In the genomic region with DNA sequence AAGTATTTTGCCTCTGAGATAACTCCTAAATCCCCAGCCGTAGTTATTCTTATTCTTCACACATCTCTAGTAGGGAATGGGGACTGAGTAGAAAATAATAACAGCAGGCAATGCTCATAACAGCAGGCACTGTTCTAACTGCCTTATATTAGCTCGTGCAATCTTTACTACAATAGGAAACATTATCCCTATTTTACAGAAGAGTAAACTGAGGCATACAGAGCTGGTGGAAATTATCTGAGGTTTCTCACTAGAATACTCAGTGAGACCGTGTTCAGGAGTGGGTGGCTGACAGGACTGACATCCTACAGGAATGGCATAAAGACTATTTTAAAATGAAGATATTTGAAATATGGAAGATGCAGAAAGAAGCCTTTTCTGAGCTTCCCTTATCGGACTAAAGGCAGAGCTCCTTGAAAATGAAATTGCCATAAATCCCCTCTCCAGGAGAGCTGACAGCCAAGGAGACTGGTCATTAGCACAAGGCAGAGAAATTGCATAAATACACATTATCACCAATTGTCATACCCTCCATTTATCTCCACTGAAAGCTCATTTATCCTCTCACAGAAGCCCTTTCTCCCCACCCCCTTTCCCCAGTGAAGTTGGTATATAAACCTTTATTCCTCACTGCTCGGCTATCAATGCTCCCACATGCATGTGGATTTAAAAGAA, we compare ENCODE assay signal across 1 cellular context.
TF ChIP-seq lines count a peak whose summit lies in the region.

No MANE protein-coding gene starts in this region.

TF ChIP-seq in K562, 482 proteins besides CTCF, POLR2A, EP300 and RAD21 (continued from another document and continues in another):
- TF ChIP-seq, protein P1, sequence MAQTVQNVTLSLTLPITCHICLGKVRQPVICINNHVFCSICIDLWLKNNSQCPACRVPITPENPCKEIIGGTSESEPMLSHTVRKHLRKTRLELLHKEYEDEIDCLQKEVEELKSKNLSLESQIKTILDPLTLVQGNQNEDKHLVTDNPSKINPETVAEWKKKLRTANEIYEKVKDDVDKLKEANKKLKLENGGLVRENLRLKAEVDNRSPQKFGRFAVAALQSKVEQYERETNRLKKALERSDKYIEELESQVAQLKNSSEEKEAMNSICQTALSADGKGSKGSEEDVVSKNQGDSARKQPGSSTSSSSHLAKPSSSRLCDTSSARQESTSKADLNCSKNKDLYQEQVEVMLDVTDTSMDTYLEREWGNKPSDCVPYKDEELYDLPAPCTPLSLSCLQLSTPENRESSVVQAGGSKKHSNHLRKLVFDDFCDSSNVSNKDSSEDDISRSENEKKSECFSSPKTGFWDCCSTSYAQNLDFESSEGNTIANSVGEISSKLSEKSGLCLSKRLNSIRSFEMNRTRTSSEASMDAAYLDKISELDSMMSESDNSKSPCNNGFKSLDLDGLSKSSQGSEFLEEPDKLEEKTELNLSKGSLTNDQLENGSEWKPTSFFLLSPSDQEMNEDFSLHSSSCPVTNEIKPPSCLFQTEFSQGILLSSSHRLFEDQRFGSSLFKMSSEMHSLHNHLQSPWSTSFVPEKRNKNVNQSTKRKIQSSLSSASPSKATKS (CRISPR knock-in tag; IDR thresholded peaks at IDR 0.05), result no peak
- TF ChIP-seq PRPF4 (IDR thresholded peaks at IDR 0.05; ENCODE audit: insufficient read depth, low read depth, low read length, poor library complexity, severe bottlenecking), result no peak
- peak; percentile 55; the same call in 1 of the 2 replicates for TF ChIP-seq STAT5A (IDR thresholded peaks at IDR 0.05; ENCODE audit: borderline replicate concordance, low read length)
- TF ChIP-seq TSC22D4 (tag; IDR thresholded peaks at IDR 0.05), result no peak
- no peak for TF ChIP-seq HDAC8 (tag; IDR thresholded peaks at IDR 0.05)
- peak; percentile 73 for TF ChIP-seq MTA2 (IDR thresholded peaks at IDR 0.05; ENCODE audit: low read depth)
- peak; percentile 46 to 76; a peak in 2 of 4 replicates for TF ChIP-seq TBL1XR1 (IDR thresholded peaks at IDR 0.05; ENCODE audit: low read length in 2 of 2)
- TF ChIP-seq, protein P2, sequence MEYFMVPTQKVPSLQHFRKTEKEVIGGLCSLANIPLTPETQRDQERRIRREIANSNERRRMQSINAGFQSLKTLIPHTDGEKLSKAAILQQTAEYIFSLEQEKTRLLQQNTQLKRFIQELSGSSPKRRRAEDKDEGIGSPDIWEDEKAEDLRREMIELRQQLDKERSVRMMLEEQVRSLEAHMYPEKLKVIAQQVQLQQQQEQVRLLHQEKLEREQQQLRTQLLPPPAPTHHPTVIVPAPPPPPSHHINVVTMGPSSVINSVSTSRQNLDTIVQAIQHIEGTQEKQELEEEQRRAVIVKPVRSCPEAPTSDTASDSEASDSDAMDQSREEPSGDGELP (CRISPR knock-in tag; IDR thresholded peaks at IDR 0.05; ENCODE audit: borderline replicate concordance), result no peak
- no peak for TF ChIP-seq KLF6 (CRISPR knock-in tag; IDR thresholded peaks at IDR 0.05; ENCODE audit: borderline replicate concordance)
- no peak for TF ChIP-seq MEF2D (tag; conservative IDR thresholded peaks at IDR 0.05; ENCODE audit: low read depth)
- TF ChIP-seq RBM25 (IDR thresholded peaks at IDR 0.05; ENCODE audit: low read depth, low read length, severe bottlenecking), result peak; percentile 88
- TF ChIP-seq, protein P3, sequence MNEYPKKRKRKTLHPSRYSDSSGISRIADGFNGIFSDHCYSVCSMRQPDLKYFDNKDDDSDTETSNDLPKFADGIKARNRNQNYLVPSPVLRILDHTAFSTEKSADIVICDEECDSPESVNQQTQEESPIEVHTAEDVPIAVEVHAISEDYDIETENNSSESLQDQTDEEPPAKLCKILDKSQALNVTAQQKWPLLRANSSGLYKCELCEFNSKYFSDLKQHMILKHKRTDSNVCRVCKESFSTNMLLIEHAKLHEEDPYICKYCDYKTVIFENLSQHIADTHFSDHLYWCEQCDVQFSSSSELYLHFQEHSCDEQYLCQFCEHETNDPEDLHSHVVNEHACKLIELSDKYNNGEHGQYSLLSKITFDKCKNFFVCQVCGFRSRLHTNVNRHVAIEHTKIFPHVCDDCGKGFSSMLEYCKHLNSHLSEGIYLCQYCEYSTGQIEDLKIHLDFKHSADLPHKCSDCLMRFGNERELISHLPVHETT (CRISPR knock-in tag; conservative IDR thresholded peaks at IDR 0.05 in 1 of 2, IDR thresholded peaks at IDR 0.05 in 1 of 2), result 0 out of 4 replicates have a peak, but pooled peaks of 1 of the 2 experiments have one; percentile 2
- peak; percentile 99 for TF ChIP-seq MEIS2 (IDR thresholded peaks at IDR 0.05; ENCODE audit: partially characterized antibody)
- TF ChIP-seq JUND (IDR thresholded peaks at IDR 0.05; ENCODE audit: borderline replicate concordance, low read depth, low read length), result peak; percentile 56; the same call in 1 of the 2 replicates
- no peak for TF ChIP-seq JUND (tag; IDR thresholded peaks at IDR 0.05; ENCODE audit: borderline replicate concordance, low read depth, low read length)
- peak; percentile 91 for TF ChIP-seq HDAC2 (IDR thresholded peaks at IDR 0.05)
- TF ChIP-seq HDGF (IDR thresholded peaks at IDR 0.05), result peak; percentile 80; the same call in 1 of the 2 replicates
- TF ChIP-seq, protein P4, sequence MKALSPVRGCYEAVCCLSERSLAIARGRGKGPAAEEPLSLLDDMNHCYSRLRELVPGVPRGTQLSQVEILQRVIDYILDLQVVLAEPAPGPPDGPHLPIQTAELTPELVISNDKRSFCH (CRISPR knock-in tag; IDR thresholded peaks at IDR 0.05), result no peak
- TF ChIP-seq, protein P4 (tag; IDR thresholded peaks at IDR 0.05), result peak; percentile 71
- peak; percentile 49 for TF ChIP-seq GATA2 (CRISPR knock-in tag; IDR thresholded peaks at IDR 0.05)
- TF ChIP-seq, protein P5, sequence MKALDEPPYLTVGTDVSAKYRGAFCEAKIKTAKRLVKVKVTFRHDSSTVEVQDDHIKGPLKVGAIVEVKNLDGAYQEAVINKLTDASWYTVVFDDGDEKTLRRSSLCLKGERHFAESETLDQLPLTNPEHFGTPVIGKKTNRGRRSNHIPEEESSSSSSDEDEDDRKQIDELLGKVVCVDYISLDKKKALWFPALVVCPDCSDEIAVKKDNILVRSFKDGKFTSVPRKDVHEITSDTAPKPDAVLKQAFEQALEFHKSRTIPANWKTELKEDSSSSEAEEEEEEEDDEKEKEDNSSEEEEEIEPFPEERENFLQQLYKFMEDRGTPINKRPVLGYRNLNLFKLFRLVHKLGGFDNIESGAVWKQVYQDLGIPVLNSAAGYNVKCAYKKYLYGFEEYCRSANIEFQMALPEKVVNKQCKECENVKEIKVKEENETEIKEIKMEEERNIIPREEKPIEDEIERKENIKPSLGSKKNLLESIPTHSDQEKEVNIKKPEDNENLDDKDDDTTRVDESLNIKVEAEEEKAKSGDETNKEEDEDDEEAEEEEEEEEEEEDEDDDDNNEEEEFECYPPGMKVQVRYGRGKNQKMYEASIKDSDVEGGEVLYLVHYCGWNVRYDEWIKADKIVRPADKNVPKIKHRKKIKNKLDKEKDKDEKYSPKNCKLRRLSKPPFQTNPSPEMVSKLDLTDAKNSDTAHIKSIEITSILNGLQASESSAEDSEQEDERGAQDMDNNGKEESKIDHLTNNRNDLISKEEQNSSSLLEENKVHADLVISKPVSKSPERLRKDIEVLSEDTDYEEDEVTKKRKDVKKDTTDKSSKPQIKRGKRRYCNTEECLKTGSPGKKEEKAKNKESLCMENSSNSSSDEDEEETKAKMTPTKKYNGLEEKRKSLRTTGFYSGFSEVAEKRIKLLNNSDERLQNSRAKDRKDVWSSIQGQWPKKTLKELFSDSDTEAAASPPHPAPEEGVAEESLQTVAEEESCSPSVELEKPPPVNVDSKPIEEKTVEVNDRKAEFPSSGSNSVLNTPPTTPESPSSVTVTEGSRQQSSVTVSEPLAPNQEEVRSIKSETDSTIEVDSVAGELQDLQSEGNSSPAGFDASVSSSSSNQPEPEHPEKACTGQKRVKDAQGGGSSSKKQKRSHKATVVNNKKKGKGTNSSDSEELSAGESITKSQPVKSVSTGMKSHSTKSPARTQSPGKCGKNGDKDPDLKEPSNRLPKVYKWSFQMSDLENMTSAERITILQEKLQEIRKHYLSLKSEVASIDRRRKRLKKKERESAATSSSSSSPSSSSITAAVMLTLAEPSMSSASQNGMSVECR (CRISPR knock-in tag; IDR thresholded peaks at IDR 0.05), result no peak
- peak; percentile 70 to 84 for TF ChIP-seq KDM1A (IDR thresholded peaks at IDR 0.05)
- TF ChIP-seq, protein P6, sequence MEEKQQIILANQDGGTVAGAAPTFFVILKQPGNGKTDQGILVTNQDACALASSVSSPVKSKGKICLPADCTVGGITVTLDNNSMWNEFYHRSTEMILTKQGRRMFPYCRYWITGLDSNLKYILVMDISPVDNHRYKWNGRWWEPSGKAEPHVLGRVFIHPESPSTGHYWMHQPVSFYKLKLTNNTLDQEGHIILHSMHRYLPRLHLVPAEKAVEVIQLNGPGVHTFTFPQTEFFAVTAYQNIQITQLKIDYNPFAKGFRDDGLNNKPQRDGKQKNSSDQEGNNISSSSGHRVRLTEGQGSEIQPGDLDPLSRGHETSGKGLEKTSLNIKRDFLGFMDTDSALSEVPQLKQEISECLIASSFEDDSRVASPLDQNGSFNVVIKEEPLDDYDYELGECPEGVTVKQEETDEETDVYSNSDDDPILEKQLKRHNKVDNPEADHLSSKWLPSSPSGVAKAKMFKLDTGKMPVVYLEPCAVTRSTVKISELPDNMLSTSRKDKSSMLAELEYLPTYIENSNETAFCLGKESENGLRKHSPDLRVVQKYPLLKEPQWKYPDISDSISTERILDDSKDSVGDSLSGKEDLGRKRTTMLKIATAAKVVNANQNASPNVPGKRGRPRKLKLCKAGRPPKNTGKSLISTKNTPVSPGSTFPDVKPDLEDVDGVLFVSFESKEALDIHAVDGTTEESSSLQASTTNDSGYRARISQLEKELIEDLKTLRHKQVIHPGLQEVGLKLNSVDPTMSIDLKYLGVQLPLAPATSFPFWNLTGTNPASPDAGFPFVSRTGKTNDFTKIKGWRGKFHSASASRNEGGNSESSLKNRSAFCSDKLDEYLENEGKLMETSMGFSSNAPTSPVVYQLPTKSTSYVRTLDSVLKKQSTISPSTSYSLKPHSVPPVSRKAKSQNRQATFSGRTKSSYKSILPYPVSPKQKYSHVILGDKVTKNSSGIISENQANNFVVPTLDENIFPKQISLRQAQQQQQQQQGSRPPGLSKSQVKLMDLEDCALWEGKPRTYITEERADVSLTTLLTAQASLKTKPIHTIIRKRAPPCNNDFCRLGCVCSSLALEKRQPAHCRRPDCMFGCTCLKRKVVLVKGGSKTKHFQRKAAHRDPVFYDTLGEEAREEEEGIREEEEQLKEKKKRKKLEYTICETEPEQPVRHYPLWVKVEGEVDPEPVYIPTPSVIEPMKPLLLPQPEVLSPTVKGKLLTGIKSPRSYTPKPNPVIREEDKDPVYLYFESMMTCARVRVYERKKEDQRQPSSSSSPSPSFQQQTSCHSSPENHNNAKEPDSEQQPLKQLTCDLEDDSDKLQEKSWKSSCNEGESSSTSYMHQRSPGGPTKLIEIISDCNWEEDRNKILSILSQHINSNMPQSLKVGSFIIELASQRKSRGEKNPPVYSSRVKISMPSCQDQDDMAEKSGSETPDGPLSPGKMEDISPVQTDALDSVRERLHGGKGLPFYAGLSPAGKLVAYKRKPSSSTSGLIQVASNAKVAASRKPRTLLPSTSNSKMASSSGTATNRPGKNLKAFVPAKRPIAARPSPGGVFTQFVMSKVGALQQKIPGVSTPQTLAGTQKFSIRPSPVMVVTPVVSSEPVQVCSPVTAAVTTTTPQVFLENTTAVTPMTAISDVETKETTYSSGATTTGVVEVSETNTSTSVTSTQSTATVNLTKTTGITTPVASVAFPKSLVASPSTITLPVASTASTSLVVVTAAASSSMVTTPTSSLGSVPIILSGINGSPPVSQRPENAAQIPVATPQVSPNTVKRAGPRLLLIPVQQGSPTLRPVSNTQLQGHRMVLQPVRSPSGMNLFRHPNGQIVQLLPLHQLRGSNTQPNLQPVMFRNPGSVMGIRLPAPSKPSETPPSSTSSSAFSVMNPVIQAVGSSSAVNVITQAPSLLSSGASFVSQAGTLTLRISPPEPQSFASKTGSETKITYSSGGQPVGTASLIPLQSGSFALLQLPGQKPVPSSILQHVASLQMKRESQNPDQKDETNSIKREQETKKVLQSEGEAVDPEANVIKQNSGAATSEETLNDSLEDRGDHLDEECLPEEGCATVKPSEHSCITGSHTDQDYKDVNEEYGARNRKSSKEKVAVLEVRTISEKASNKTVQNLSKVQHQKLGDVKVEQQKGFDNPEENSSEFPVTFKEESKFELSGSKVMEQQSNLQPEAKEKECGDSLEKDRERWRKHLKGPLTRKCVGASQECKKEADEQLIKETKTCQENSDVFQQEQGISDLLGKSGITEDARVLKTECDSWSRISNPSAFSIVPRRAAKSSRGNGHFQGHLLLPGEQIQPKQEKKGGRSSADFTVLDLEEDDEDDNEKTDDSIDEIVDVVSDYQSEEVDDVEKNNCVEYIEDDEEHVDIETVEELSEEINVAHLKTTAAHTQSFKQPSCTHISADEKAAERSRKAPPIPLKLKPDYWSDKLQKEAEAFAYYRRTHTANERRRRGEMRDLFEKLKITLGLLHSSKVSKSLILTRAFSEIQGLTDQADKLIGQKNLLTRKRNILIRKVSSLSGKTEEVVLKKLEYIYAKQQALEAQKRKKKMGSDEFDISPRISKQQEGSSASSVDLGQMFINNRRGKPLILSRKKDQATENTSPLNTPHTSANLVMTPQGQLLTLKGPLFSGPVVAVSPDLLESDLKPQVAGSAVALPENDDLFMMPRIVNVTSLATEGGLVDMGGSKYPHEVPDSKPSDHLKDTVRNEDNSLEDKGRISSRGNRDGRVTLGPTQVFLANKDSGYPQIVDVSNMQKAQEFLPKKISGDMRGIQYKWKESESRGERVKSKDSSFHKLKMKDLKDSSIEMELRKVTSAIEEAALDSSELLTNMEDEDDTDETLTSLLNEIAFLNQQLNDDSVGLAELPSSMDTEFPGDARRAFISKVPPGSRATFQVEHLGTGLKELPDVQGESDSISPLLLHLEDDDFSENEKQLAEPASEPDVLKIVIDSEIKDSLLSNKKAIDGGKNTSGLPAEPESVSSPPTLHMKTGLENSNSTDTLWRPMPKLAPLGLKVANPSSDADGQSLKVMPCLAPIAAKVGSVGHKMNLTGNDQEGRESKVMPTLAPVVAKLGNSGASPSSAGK (IDR thresholded peaks at IDR 0.05), result no peak
- peak; percentile 96 for TF ChIP-seq ARID1B (IDR thresholded peaks at IDR 0.05)
- TF ChIP-seq, protein P7, sequence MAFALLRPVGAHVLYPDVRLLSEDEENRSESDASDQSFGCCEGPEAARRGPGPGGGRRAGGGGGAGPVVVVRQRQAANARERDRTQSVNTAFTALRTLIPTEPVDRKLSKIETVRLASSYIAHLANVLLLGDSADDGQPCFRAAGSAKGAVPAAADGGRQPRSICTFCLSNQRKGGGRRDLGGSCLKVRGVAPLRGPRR (CRISPR knock-in tag; IDR thresholded peaks at IDR 0.05), result 0 out of 2 replicates have a peak, but pooled peaks have one; percentile 61
- no peak for TF ChIP-seq SMAD3 (CRISPR knock-in tag; conservative IDR thresholded peaks at IDR 0.05)
- TF ChIP-seq POLR2H (tag; IDR thresholded peaks at IDR 0.05; ENCODE audit: low read depth), result no peak
- TF ChIP-seq, protein P8, sequence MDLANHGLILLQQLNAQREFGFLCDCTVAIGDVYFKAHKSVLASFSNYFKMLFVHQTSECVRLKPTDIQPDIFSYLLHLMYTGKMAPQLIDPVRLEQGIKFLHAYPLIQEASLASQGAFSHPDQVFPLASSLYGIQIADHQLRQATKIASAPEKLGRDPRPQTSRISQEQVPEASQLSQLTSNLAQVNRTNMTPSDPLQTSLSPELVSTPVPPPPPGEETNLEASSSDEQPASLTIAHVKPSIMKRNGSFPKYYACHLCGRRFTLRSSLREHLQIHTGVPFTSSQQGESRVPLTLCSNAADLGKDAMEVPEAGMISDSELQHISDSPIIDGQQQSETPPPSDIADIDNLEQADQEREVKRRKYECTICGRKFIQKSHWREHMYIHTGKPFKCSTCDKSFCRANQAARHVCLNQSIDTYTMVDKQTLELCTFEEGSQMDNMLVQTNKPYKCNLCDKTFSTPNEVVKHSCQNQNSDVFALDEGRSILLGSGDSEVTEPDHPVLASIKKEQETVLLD (IDR thresholded peaks at IDR 0.05), result 0 out of 2 replicates have a peak, but pooled peaks have one; percentile 16
- TF ChIP-seq SMARCE1 (IDR thresholded peaks at IDR 0.05), result peak; percentile 69
- no peak for TF ChIP-seq TAF7 (tag; IDR thresholded peaks at IDR 0.05)
- peak; percentile 59; the same call in 1 of the 2 replicates for TF ChIP-seq GATAD2A (IDR thresholded peaks at IDR 0.05)
- no peak for TF ChIP-seq CAMTA2 (CRISPR knock-in tag; conservative IDR thresholded peaks at IDR 0.05)
